Comparison of ENCODE assay signal across 9 cellular contexts in genomic region chr6:106099235-106099537, GRCh38. TPM values are rescaled to one million over a fixed set of nuclear protein-coding genes. Genes with fewer than 3 reads are reported as not detected.
A peak's percentile ranks its signal among the peaks of the same experiment; 100 is the strongest.
DNase-seq lines count a peak whose midpoint lies in the region; ATAC-seq and TF ChIP-seq lines count a peak whose summit lies in the region.
"Had no signal": no experiment of that assay in that cellular context is flagged by ENCODE, and none has a peak within 500 bp of the region (broad histone marks: within the 10 kb centered on the region; RNA-seq: fewer than 3 reads in every experiment).

No MANE protein-coding gene starts in this region.

- H3K9me2 ChIP-seq in OCI-LY7 (ENCODE audit: insufficient read depth, low read length): no peaks in the 10 kb centered on the region

- TF ChIP-seq POLR2A in GM19193 (IDR thresholded peaks at IDR 0.05; ENCODE audit: extremely low read depth, insufficient read depth, insufficient read length) (peak; percentile 11), esophagus squamous epithelium (IDR thresholded peaks at IDR 0.05) (no peak)

- no peak for DNase-seq in OCI-LY7 (ENCODE audit: low spot score)
- no peak for DNase-seq in esophagus squamous epithelium (lab: John Stamatoyannopoulos, UW)
- no peak for DNase-seq in stimulated activated CD4-positive, alpha-beta T cell treated with anti-CD3 and anti-CD28 coated beads, Interleukin-2, amount 100 ng/mL, for 48 hours
- no peak for DNase-seq in aorta
- DNase-seq: nucleus accumbens, SIG-M5 had no signal

- no peaks in the 10 kb centered on the region for H3K27me3 ChIP-seq in esophagus squamous epithelium
- no peaks in the 10 kb centered on the region for H3K27me3 ChIP-seq in skeletal muscle satellite cell (ENCODE audit: control insufficient read depth, insufficient read depth, low read length)
- H3K27me3 ChIP-seq in aorta (ENCODE audit: control insufficient read depth in 1 of 2, insufficient read depth in 2 of 2, low read length in 1 of 2): no peaks in the 10 kb centered on the region

- H3K36me3 ChIP-seq in OCI-LY7 (ENCODE audit: insufficient read depth, low read length) (peaks cover 5% of the 10 kb centered on the region; the same call in 1 of the 2 replicates), esophagus squamous epithelium (peaks cover 0 to 11% (median 0%) of the 10 kb centered on the region in 3 donors), skeletal muscle satellite cell (ENCODE audit: insufficient read depth, low read length) (peaks cover 4% of the 10 kb centered on the region), aorta (ENCODE audit: control insufficient read depth in 1 of 2, insufficient read depth in 2 of 2, low read length in 1 of 2) (no peaks in the 10 kb centered on the region)

- H3K27ac ChIP-seq in OCI-LY7 (ENCODE audit: low read depth, low read length, poor library complexity, severe bottlenecking): no peak overlapping the region
- H3K27ac ChIP-seq in esophagus squamous epithelium: peak overlapping the region; percentile 83 to 90 (median 90)
- no peak overlapping the region for H3K27ac ChIP-seq in aorta (ENCODE audit: low read depth in 1 of 2, low read length in 2 of 2)

- TF ChIP-seq CTCF in OCI-LY7 (conservative IDR thresholded peaks at IDR 0.05; ENCODE audit: low read length) (no peak), esophagus squamous epithelium (IDR thresholded peaks at IDR 0.05) (no peak)

- H3K9me3 ChIP-seq in OCI-LY7 (ENCODE audit: low read length) (no peaks in the 10 kb centered on the region), esophagus squamous epithelium (no peaks in the 10 kb centered on the region), skeletal muscle satellite cell (replicated peaks; ENCODE audit: low read length) (no peaks in the 10 kb centered on the region), aorta (ENCODE audit: control insufficient read depth, low read length) (peaks cover 2% of the 10 kb centered on the region)

- intact Hi-C loops in OCI-LY7 (cut with micrococcal nuclease; ENCODE audit: unreplicated experiment) (loop anchor here (10.0 kb wide), 1 partner anchor 416 kb away; no protein-coding TSS in a partner anchor), esophagus squamous epithelium (cut with DNase I) (no loop called here), aorta (cut with DNase I) (no loop called here)

- ATAC-seq in aorta (ENCODE audit: low FRiP score) (no peak), GM18907 (IDR thresholded peaks at IDR 0.05; ENCODE audit: unreplicated experiment) (no peak)

- H3K4me2 ChIP-seq in OCI-LY7 (ENCODE audit: low read length) (peak overlapping the region; percentile 73), skeletal muscle satellite cell (ENCODE audit: low read length) (peak overlapping the region; percentile 87)

- H3K9ac ChIP-seq in skeletal muscle satellite cell (ENCODE audit: low read depth, low read length): peak overlapping the region; percentile 78

- peaks cover 39% of the 10 kb centered on the region for H3K4me1 ChIP-seq in OCI-LY7 (ENCODE audit: insufficient read depth, low read length, poor library complexity, severe bottlenecking)
- H3K4me1 ChIP-seq in esophagus squamous epithelium: peaks cover 15 to 91% (median 26%) of the 10 kb centered on the region in 3 donors
- H3K4me1 ChIP-seq in skeletal muscle satellite cell (ENCODE audit: control insufficient read depth, insufficient read depth, low read length): peaks cover 22% of the 10 kb centered on the region
- no peaks in the 10 kb centered on the region for H3K4me1 ChIP-seq in aorta (ENCODE audit: control insufficient read depth in 1 of 2, insufficient read depth in 2 of 2, low read length in 2 of 2)

- POLR2A ChIA-PET in OCI-LY7 (lab: Charles Lee): interaction anchor here (0.7 to 1.8 kb wide), 7 partner anchors 9 to 270 kb away, joined by 3 to 7 read pairs (median 3); no protein-coding TSS in a partner anchor

- peak overlapping the region; percentile 69 for H3K4me3 ChIP-seq in OCI-LY7 (ENCODE audit: low read depth, low read length, poor library complexity, severe bottlenecking)
- peak overlapping the region; percentile 31 to 67 (median 54) for H3K4me3 ChIP-seq in esophagus squamous epithelium
- H3K4me3 ChIP-seq in skeletal muscle satellite cell (ENCODE audit: low read length): peak overlapping the region; percentile 71
- H3K4me3 ChIP-seq in aorta (ENCODE audit: low read length in 2 of 2): no peak overlapping the region

- H3K79me2 ChIP-seq in OCI-LY7 (ENCODE audit: insufficient read depth, low read depth, low read length): no peaks in the 10 kb centered on the region

- CTCF ChIA-PET in OCI-LY7 (lab: Charles Lee; ENCODE audit: unreplicated experiment): no interaction called here

- H4K20me1 ChIP-seq in OCI-LY7 (ENCODE audit: insufficient read depth, low read length): no peaks in the 10 kb centered on the region

- 25 to 32% methylated on average over 7 of the region's 7 CpGs for WGBS in esophagus squamous epithelium, 2 donors
- 60 to 63% methylated on average over 7 of the region's 7 CpGs for WGBS in aorta, 2 donors

- H2AFZ ChIP-seq in OCI-LY7 (ENCODE audit: low read length): peak overlapping the region; percentile 73; the same call in 1 of the 2 replicates

- no TSS peak for BruUV-seq in OCI-LY7 (replicated peaks; lab: Mats Ljungman, UMichigan)

RNA-seq across cellular contexts. Expression of gene PRDM1, which starts 13.1 kb away (rescaled TPM):
- total RNA-seq in OCI-LY7 (2014; rRNA removed; shearing (Covaris generic)): 1.5 and 2.2 TPM in 2 replicates
- total RNA-seq in OCI-LY7 (2022) (1.9 and 3.3 TPM in 2 replicates), esophagus squamous epithelium (10 to 100 TPM; 18.3 to 75.8 (median 35.4) TPM), aorta (10 to 100 TPM in 1 of 2 donors, 1 to 10 TPM in 1; 6.0 to 10.5 TPM)
- total RNA-seq in skeletal muscle satellite cell (2012; rRNA removed): 0.44 and 2.5 TPM in 2 replicates
- 1 to 10 TPM in 1 of 2 donors, under 1 TPM in 1; 0.23 to 1.0 TPM for polyA plus RNA-seq in aorta

Comparison
In these comparisons a context has a peak if more than half of its experiments do, and no peak if none do; other contexts are left out.
1. H3K27ac ChIP-seq: peak in esophagus squamous epithelium (4 of 4); none in OCI-LY7 (single experiment) and aorta (0 of 2).
2. H3K4me3 ChIP-seq: peak in OCI-LY7 (single experiment), esophagus squamous epithelium (4 of 4) and skeletal muscle satellite cell (single experiment); none in aorta (0 of 2).